In the genomic region with DNA sequence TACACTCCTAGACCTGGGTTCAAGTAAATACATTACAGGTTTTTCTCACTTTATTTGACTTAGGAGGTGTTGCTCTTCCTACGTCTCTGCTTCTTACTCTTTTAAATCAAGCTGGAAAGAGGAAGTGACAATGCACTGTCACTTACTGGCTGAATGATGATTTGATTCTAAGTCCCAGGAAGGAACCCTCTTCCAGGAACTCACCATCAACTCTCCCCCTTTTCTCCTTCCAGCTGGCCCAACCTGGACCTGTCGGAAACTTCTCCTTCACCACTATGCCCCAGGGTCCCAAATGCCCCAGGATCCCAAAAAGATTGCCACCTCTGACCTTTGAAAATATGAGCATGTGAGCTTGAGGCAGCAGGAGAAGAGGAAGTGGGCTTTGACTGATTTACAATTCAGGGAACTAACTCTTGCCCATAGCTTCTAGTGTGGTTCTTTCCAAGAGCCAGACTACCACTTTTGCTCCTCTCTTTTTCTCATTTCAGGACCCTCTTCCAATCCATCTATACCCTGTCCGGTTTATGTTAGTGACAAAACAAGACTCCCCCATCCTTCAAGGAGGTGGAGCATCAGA, we compare ENCODE assay signal across 1 cellular context.
TF ChIP-seq lines count a peak whose summit lies in the region.

No MANE protein-coding gene starts in this region.

TF ChIP-seq in WTC11, 78 proteins besides CTCF, POLR2A, EP300 and RAD21 (continued from another document):
- TF ChIP-seq, protein P1, sequence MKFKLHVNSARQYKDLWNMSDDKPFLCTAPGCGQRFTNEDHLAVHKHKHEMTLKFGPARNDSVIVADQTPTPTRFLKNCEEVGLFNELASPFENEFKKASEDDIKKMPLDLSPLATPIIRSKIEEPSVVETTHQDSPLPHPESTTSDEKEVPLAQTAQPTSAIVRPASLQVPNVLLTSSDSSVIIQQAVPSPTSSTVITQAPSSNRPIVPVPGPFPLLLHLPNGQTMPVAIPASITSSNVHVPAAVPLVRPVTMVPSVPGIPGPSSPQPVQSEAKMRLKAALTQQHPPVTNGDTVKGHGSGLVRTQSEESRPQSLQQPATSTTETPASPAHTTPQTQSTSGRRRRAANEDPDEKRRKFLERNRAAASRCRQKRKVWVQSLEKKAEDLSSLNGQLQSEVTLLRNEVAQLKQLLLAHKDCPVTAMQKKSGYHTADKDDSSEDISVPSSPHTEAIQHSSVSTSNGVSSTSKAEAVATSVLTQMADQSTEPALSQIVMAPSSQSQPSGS (CRISPR knock-in tag; IDR thresholded peaks at IDR 0.05; ENCODE audit: borderline replicate concordance, low read depth), result no peak
- TF ChIP-seq MXD4 (CRISPR knock-in tag; IDR thresholded peaks at IDR 0.05; ENCODE audit: borderline replicate concordance) (no peak), OVOL2 (CRISPR knock-in tag; IDR thresholded peaks at IDR 0.05; ENCODE audit: borderline replicate concordance) (no peak), HMGA2 (CRISPR knock-in tag; IDR thresholded peaks at IDR 0.05) (no peak), NR3C1 (CRISPR knock-in tag; conservative IDR thresholded peaks at IDR 0.05; ENCODE audit: low read depth) (no peak)
- TF ChIP-seq, protein P2, sequence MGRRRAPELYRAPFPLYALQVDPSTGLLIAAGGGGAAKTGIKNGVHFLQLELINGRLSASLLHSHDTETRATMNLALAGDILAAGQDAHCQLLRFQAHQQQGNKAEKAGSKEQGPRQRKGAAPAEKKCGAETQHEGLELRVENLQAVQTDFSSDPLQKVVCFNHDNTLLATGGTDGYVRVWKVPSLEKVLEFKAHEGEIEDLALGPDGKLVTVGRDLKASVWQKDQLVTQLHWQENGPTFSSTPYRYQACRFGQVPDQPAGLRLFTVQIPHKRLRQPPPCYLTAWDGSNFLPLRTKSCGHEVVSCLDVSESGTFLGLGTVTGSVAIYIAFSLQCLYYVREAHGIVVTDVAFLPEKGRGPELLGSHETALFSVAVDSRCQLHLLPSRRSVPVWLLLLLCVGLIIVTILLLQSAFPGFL (CRISPR knock-in tag; IDR thresholded peaks at IDR 0.05; ENCODE audit: borderline replicate concordance), result no peak
- TF ChIP-seq, protein P3, sequence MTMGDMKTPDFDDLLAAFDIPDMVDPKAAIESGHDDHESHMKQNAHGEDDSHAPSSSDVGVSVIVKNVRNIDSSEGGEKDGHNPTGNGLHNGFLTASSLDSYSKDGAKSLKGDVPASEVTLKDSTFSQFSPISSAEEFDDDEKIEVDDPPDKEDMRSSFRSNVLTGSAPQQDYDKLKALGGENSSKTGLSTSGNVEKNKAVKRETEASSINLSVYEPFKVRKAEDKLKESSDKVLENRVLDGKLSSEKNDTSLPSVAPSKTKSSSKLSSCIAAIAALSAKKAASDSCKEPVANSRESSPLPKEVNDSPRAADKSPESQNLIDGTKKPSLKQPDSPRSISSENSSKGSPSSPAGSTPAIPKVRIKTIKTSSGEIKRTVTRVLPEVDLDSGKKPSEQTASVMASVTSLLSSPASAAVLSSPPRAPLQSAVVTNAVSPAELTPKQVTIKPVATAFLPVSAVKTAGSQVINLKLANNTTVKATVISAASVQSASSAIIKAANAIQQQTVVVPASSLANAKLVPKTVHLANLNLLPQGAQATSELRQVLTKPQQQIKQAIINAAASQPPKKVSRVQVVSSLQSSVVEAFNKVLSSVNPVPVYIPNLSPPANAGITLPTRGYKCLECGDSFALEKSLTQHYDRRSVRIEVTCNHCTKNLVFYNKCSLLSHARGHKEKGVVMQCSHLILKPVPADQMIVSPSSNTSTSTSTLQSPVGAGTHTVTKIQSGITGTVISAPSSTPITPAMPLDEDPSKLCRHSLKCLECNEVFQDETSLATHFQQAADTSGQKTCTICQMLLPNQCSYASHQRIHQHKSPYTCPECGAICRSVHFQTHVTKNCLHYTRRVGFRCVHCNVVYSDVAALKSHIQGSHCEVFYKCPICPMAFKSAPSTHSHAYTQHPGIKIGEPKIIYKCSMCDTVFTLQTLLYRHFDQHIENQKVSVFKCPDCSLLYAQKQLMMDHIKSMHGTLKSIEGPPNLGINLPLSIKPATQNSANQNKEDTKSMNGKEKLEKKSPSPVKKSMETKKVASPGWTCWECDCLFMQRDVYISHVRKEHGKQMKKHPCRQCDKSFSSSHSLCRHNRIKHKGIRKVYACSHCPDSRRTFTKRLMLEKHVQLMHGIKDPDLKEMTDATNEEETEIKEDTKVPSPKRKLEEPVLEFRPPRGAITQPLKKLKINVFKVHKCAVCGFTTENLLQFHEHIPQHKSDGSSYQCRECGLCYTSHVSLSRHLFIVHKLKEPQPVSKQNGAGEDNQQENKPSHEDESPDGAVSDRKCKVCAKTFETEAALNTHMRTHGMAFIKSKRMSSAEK (CRISPR knock-in tag; IDR thresholded peaks at IDR 0.05; ENCODE audit: borderline replicate concordance), result no peak
- TF ChIP-seq, protein P4, sequence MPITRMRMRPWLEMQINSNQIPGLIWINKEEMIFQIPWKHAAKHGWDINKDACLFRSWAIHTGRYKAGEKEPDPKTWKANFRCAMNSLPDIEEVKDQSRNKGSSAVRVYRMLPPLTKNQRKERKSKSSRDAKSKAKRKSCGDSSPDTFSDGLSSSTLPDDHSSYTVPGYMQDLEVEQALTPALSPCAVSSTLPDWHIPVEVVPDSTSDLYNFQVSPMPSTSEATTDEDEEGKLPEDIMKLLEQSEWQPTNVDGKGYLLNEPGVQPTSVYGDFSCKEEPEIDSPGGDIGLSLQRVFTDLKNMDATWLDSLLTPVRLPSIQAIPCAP (CRISPR knock-in tag; IDR thresholded peaks at IDR 0.05), result no peak
